ENCODE assay signal across 1 cellular context in genomic region chr20:62197321-62197720, GRCh38.
TF ChIP-seq lines count a peak whose summit lies in the region.

No MANE protein-coding gene starts in this region.

TF ChIP-seq in HepG2, 621 proteins besides CTCF, POLR2A, EP300 and RAD21:
- TF ChIP-seq GMEB2 (CRISPR knock-in tag; IDR thresholded peaks at IDR 0.05; ENCODE audit: low read depth) (no peak), ZNF619 (CRISPR knock-in tag; IDR thresholded peaks at IDR 0.05) (no peak), DPF2 (CRISPR knock-in tag; IDR thresholded peaks at IDR 0.05; ENCODE audit: borderline replicate concordance, low read depth) (no peak)
